In the genomic region with DNA sequence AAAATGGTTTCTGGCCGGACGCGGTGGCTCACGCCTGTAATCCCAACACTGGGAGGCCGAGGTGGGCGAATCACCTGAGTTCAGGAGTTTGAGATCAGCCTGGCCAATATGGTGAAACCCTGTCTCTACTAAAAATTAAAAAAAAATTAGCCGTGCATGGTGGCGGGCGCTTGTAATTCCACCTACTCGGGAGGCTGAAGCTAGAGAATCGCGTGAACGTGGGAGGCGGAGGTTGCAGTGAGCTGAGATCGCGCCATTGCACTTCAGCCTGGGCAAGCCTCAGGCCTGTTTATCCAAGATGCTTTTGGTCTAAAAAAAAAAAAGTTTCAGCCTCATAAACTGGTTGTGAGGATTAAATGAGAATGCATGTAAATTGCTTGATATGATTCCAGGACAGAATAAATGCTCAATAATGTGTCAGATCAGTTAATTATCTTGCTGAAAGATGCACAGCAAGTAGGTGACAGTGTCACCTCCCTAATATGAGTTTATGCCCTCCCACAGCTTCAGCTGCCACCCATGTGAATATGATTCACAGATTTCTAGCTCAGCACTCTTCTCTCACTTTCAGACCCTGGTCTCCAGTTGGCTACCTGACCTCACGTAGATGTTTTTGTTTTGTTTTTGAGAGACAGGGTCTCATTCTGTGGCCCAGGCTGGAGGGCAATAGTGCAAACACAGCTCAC, we compare ENCODE assay signal across 8 cellular contexts.
DNase-seq lines count a peak whose midpoint lies in the region; ATAC-seq and TF ChIP-seq lines count a peak whose summit lies in the region.

No MANE protein-coding gene starts in this region.

- no peaks in the 10 kb centered on the region for H3K27me3 ChIP-seq in HUES48 (ENCODE audit: control insufficient read depth, insufficient read depth, low read length)

- H3K27me3 Mint-ChIP-seq in activated naive CD8-positive, alpha-beta T cell treated with anti-CD3 and anti-CD28 coated beads, Interleukin-2, amount 50 U/mL, for 24 hours: no peaks in the 10 kb centered on the region
- no peaks in the 10 kb centered on the region for H3K27me3 Mint-ChIP-seq in memory B cell

- H3K4me3 Mint-ChIP-seq in activated naive CD8-positive, alpha-beta T cell treated with anti-CD3 and anti-CD28 coated beads, Interleukin-2, amount 50 U/mL, for 24 hours: peak overlapping the region; percentile 84
- H3K4me3 Mint-ChIP-seq in memory B cell: peak overlapping the region; percentile 39

- H3K4me3 ChIP-seq in AG04449 (ENCODE audit: low read depth, low read length) (peak overlapping the region; percentile 79), HUES48 (ENCODE audit: low read depth, low read length) (peak overlapping the region; percentile 84)

- no peaks in the 10 kb centered on the region for H3K9me3 Mint-ChIP-seq in activated naive CD8-positive, alpha-beta T cell treated with anti-CD3 and anti-CD28 coated beads, Interleukin-2, amount 50 U/mL, for 24 hours
- peaks cover 5% of the 10 kb centered on the region for H3K9me3 Mint-ChIP-seq in memory B cell

- POLR2A ChIA-PET in AG04449 (lab: Yijun Ruan, JAX): interaction anchor here (1.4 kb wide), 1 partner anchor 10 kb away, joined by 4 read pairs; no protein-coding TSS in a partner anchor

- peak overlapping the region; percentile 50 for H3K27ac Mint-ChIP-seq in activated naive CD8-positive, alpha-beta T cell treated with anti-CD3 and anti-CD28 coated beads, Interleukin-2, amount 50 U/mL, for 24 hours
- H3K27ac Mint-ChIP-seq in memory B cell: no peak overlapping the region

- H3K27ac ChIP-seq in HUES48 (ENCODE audit: low read depth, low read length): no peak overlapping the region

- H3K9ac ChIP-seq in HUES48 (ENCODE audit: low read depth, low read length): peak overlapping the region; percentile 14; the same call in 1 of the 2 replicates

- peaks cover 41% of the 10 kb centered on the region for H3K4me1 Mint-ChIP-seq in activated naive CD8-positive, alpha-beta T cell treated with anti-CD3 and anti-CD28 coated beads, Interleukin-2, amount 50 U/mL, for 24 hours
- H3K4me1 Mint-ChIP-seq in memory B cell: peaks cover 24% of the 10 kb centered on the region

- peak; percentile 34 for ATAC-seq in activated naive CD8-positive, alpha-beta T cell treated with anti-CD3 and anti-CD28 coated beads, Interleukin-2, amount 50 U/mL, for 24 hours
- ATAC-seq in memory B cell (ENCODE audit: low read depth) (no peak), GM18517 (IDR thresholded peaks at IDR 0.05; ENCODE audit: unreplicated experiment) (no peak), HG02759 (IDR thresholded peaks at IDR 0.05; ENCODE audit: unreplicated experiment) (no peak), GM21619 (IDR thresholded peaks at IDR 0.05; ENCODE audit: unreplicated experiment) (no peak)

- DNase-seq in AG04449 (ENCODE audit: low read depth, low spot score) (no peak), memory B cell (ENCODE audit: low spot score in 2 of 2) (no peak), NCI-H2081 treated with DMSO at 0.1 percent for 48 hours (lab: John Stamatoyannopoulos, UW) (no peak)
- DNase-seq in activated naive CD8-positive, alpha-beta T cell treated with anti-CD3 and anti-CD28 coated beads, Interleukin-2, amount 50 U/mL, for 24 hours: peak; percentile 5

- H3K4me1 ChIP-seq in HUES48 (ENCODE audit: control insufficient read depth, insufficient read depth, low read length): 0 out of 2 replicates have a peak, but pooled peaks cover 4% of the 10 kb centered on the region

- no peak for TF ChIP-seq CTCF in AG04449 (IDR thresholded peaks at IDR 0.05; ENCODE audit: insufficient read depth, low read length, missing control alignments)

- H3K36me3 Mint-ChIP-seq in activated naive CD8-positive, alpha-beta T cell treated with anti-CD3 and anti-CD28 coated beads, Interleukin-2, amount 50 U/mL, for 24 hours (ENCODE audit: low read depth): peaks cover 30% of the 10 kb centered on the region
- H3K36me3 Mint-ChIP-seq in memory B cell: peaks cover 3% of the 10 kb centered on the region

- H3K9me3 ChIP-seq in HUES48 (ENCODE audit: control insufficient read depth, insufficient read depth, low read length): no peaks in the 10 kb centered on the region

- H3K36me3 ChIP-seq in HUES48 (ENCODE audit: control insufficient read depth, insufficient read depth, low read length): peaks cover 30% of the 10 kb centered on the region

- CTCF ChIA-PET in AG04449 (lab: Yijun Ruan, JAX): interaction anchor here (0.7 to 2.3 kb wide), 3 partner anchors 10 to 426 kb away, joined by 4 to 14 read pairs (median 6); no protein-coding TSS in a partner anchor
